In genomic region chr1:57378564-57378963, GRCh38 we compare ENCODE assay signal across 24 cellular contexts. TPM values are rescaled to one million over a fixed set of nuclear protein-coding genes. Genes with fewer than 3 reads are reported as not detected.
DNase-seq lines count a peak whose midpoint lies in the region; ATAC-seq and TF ChIP-seq lines count a peak whose summit lies in the region.
"Had no signal": no experiment of that assay in that cellular context is flagged by ENCODE, and none has a peak within 500 bp of the region (broad histone marks: within the 10 kb centered on the region; RNA-seq: fewer than 3 reads in every experiment).

No MANE protein-coding gene starts in this region.

- peak overlapping the region in 7 of 11 experiments; percentile 20 to 78 (median 70); a peak in 10 of 22 replicates for H3K27ac ChIP-seq in BLaER1 treated with 17β-estradiol and CSF1 and Interleukin-3, amounts not matched to agents 10 nM and 100 nM
- no peak overlapping the region for H3K27ac ChIP-seq in mesendoderm (ENCODE audit: low read depth, low read length)

- peak overlapping the region in 9 of 11 experiments; percentile 44 to 91 (median 72); a peak in 18 of 22 replicates for H3K4me2 ChIP-seq in BLaER1 treated with 17β-estradiol and CSF1 and Interleukin-3, amounts not matched to agents 10 nM and 100 nM
- no peak overlapping the region for H3K4me2 ChIP-seq in mesendoderm (ENCODE audit: low read length)

- TF ChIP-seq POLR2A in erythroblast (IDR thresholded peaks at IDR 0.05; ENCODE audit: low read length): no peak

- no peak overlapping the region for H3K27ac Mint-ChIP-seq in WTC11
- H3K27ac Mint-ChIP-seq: CD14-positive monocyte; CD4-positive, alpha-beta memory T cell; CD4-positive, CD25-positive, alpha-beta regulatory T cell; CD8-positive, alpha-beta memory T cell had no signal

- peak overlapping the region; percentile 60 for H3K18ac ChIP-seq in mesendoderm (ENCODE audit: low read length)

- peaks cover 25% of the 10 kb centered on the region for H3K79me2 ChIP-seq in mesendoderm (ENCODE audit: control insufficient read depth, insufficient read depth, low read length)

- no peaks in the 10 kb centered on the region; a peak in 1 of 22 replicates for H3K36me3 ChIP-seq in BLaER1 treated with 17β-estradiol and CSF1 and Interleukin-3, amounts not matched to agents 10 nM and 100 nM
- H3K36me3 ChIP-seq in mesendoderm (ENCODE audit: control insufficient read depth, insufficient read depth, low read length): no peaks in the 10 kb centered on the region
- H3K36me3 ChIP-seq: BE2C had no signal

- H3K4me1 Mint-ChIP-seq in WTC11: peaks cover 22% of the 10 kb centered on the region
- H3K4me1 Mint-ChIP-seq: CD14-positive monocyte; CD4-positive, alpha-beta memory T cell; CD4-positive, CD25-positive, alpha-beta regulatory T cell; CD8-positive, alpha-beta memory T cell had no signal

- no peaks in the 10 kb centered on the region for H3K9me3 Mint-ChIP-seq in WTC11

- no peaks in the 10 kb centered on the region for H3K27me3 Mint-ChIP-seq in WTC11 (ENCODE audit: low read depth)
- H3K27me3 Mint-ChIP-seq: CD4-positive, alpha-beta memory T cell had no signal

- H4K5ac ChIP-seq in mesendoderm (ENCODE audit: low read length): no peak overlapping the region

- no peaks in the 10 kb centered on the region for H4K20me1 ChIP-seq in BLaER1 treated with 17β-estradiol and CSF1 and Interleukin-3, amounts not matched to agents 10 nM and 100 nM

- H4K8ac ChIP-seq in mesendoderm (ENCODE audit: low read depth, low read length): no peak overlapping the region

- H3K4me3 ChIP-seq in BLaER1 treated with 17β-estradiol and CSF1 and Interleukin-3, amounts not matched to agents 10 nM and 100 nM: no peak overlapping the region
- no peak overlapping the region for H3K4me3 ChIP-seq in mesendoderm (ENCODE audit: low read length)
- H3K4me3 ChIP-seq: GM12878 had no signal

- CTCF ChIA-PET in WTC11 (lab: Charles Lee): interaction anchor here (0.6 to 1.3 kb wide), 2 partner anchors 14 to 74 kb away, joined by 3 to 4 read pairs; no protein-coding TSS in a partner anchor

- peaks cover 24% of the 10 kb centered on the region for H3K79me1 ChIP-seq in mesendoderm (ENCODE audit: low read length)

- POLR2A ChIA-PET in WTC11 (lab: Charles Lee): no interaction called here

- ATAC-seq in HG03432 (IDR thresholded peaks at IDR 0.05; ENCODE audit: unreplicated experiment): no peak
- no peak for ATAC-seq in WTC11
- ATAC-seq: GM12878 had no signal

- H3K4me3 Mint-ChIP-seq in WTC11: no peak overlapping the region
- H3K4me3 Mint-ChIP-seq: CD14-positive monocyte; CD4-positive, alpha-beta memory T cell; CD4-positive, CD25-positive, alpha-beta regulatory T cell; CD8-positive, alpha-beta memory T cell had no signal

- no peak overlapping the region for H2BK120ac ChIP-seq in mesendoderm (ENCODE audit: low read depth, low read length)

- H2AK5ac ChIP-seq in mesendoderm (ENCODE audit: low read length): no peak overlapping the region

- H3K9me3 ChIP-seq in BLaER1 treated with 17β-estradiol and CSF1 and Interleukin-3, amounts not matched to agents 10 nM and 100 nM (replicated peaks in 1 of 11): no peaks in the 10 kb centered on the region
- H3K9me3 ChIP-seq: BE2C had no signal

- no peak overlapping the region for H2BK5ac ChIP-seq in mesendoderm (ENCODE audit: low read length)

- TF ChIP-seq CTCF in WTC11 (IDR thresholded peaks at IDR 0.05): no peak

- DNase-seq in NCI-H2171 (lab: John Stamatoyannopoulos, UW) (peak; percentile 25), cerebellar cortex (ENCODE audit: low spot score) (peak; percentile 54), mesendoderm (no peak), erythroblast (lab: John Stamatoyannopoulos, UW) (no peak), NCI-H128 (lab: John Stamatoyannopoulos, UW; ENCODE audit: unreplicated experiment) (no peak), WTC11 (ENCODE audit: low spot score) (no peak)
- DNase-seq: 8988T; ACHN; BE2C; CD4-positive, alpha-beta memory T cell; CD4-positive, CD25-positive, alpha-beta regulatory T cell; CD8-positive, alpha-beta memory T cell; COR-L47; DMS 273 treated with DMSO at 0.1 percent for 48 hours; DMS153; DMS53; DMS79; DND-41; EL had no signal

- no peak overlapping the region for H3K23ac ChIP-seq in mesendoderm (ENCODE audit: low read length)

- H2BK15ac ChIP-seq in mesendoderm (replicated peaks; ENCODE audit: low read depth): peak overlapping the region; percentile 96

- no CpG with 5 or more reads among the region's 2 CpGs for WGBS in mesendoderm (ENCODE audit: extremely low coverage, insufficient coverage, low lambda C conversion rate)

- no peak overlapping the region for H3K56ac ChIP-seq in mesendoderm (ENCODE audit: low read length)

- no peaks in the 10 kb centered on the region for H3K36me3 Mint-ChIP-seq in WTC11
- H3K36me3 Mint-ChIP-seq: CD14-positive monocyte; CD4-positive, alpha-beta memory T cell; CD4-positive, CD25-positive, alpha-beta regulatory T cell; CD8-positive, alpha-beta memory T cell had no signal

- H3K4me1 ChIP-seq in BLaER1 treated with 17β-estradiol and CSF1 and Interleukin-3, amounts not matched to agents 10 nM and 100 nM: peaks cover 15 to 38% (median 28%) of the 10 kb centered on the region in 10 experiments
- peaks cover 17% of the 10 kb centered on the region for H3K4me1 ChIP-seq in mesendoderm (ENCODE audit: control insufficient read depth, low read depth, low read length)
- H3K4me1 ChIP-seq: BE2C had no signal

- no peak overlapping the region for H3K4ac ChIP-seq in mesendoderm (ENCODE audit: low read depth, low read length)

- H3K9ac ChIP-seq in BLaER1 treated with 17β-estradiol and CSF1 and Interleukin-3, amounts not matched to agents 10 nM and 100 nM: peak overlapping the region in 3 of 11 experiments; percentile 20 to 52 (median 33); a peak in 3 of 22 replicates
- H3K9ac ChIP-seq in mesendoderm (ENCODE audit: low read length): no peak overlapping the region

- no peaks in the 10 kb centered on the region for H3K27me3 ChIP-seq in BLaER1 treated with 17β-estradiol and CSF1 and Interleukin-3, amounts not matched to agents 10 nM and 100 nM
- no peaks in the 10 kb centered on the region for H3K27me3 ChIP-seq in mesendoderm (ENCODE audit: insufficient read depth, low read length, poor library complexity)
- H3K27me3 ChIP-seq: BE2C had no signal

TF ChIP-seq in WTC11, 78 proteins besides CTCF, POLR2A, EP300 and RAD21 (continues in another document):
- TF ChIP-seq ESRRA (CRISPR knock-in tag; IDR thresholded peaks at IDR 0.05; ENCODE audit: borderline replicate concordance): no peak
- TF ChIP-seq NFATC4 (CRISPR knock-in tag; IDR thresholded peaks at IDR 0.05): no peak
- no peak for TF ChIP-seq PRRX2 (CRISPR knock-in tag; IDR thresholded peaks at IDR 0.05)
- TF ChIP-seq GRHL2 (CRISPR knock-in tag; IDR thresholded peaks at IDR 0.05; ENCODE audit: insufficient replicate concordance, severe bottlenecking): no peak
- TF ChIP-seq, protein P1, sequence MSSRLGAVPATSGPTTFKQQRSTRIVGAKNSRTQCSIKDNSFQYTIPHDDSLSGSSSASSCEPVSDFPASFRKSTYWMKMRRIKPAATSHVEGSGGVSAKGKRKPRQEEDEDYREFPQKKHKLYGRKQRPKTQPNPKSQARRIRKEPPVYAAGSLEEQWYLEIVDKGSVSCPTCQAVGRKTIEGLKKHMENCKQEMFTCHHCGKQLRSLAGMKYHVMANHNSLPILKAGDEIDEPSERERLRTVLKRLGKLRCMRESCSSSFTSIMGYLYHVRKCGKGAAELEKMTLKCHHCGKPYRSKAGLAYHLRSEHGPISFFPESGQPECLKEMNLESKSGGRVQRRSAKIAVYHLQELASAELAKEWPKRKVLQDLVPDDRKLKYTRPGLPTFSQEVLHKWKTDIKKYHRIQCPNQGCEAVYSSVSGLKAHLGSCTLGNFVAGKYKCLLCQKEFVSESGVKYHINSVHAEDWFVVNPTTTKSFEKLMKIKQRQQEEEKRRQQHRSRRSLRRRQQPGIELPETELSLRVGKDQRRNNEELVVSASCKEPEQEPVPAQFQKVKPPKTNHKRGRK (CRISPR knock-in tag; IDR thresholded peaks at IDR 0.05; ENCODE audit: borderline replicate concordance): no peak
- TF ChIP-seq, protein P2, sequence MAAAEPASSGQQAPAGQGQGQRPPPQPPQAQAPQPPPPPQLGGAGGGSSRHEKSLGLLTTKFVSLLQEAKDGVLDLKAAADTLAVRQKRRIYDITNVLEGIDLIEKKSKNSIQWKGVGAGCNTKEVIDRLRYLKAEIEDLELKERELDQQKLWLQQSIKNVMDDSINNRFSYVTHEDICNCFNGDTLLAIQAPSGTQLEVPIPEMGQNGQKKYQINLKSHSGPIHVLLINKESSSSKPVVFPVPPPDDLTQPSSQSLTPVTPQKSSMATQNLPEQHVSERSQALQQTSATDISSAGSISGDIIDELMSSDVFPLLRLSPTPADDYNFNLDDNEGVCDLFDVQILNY (CRISPR knock-in tag; IDR thresholded peaks at IDR 0.05): no peak
- TF ChIP-seq NFE2L1 (CRISPR knock-in tag; IDR thresholded peaks at IDR 0.05): no peak
- no peak for TF ChIP-seq AFF4 (CRISPR knock-in tag; IDR thresholded peaks at IDR 0.05; ENCODE audit: borderline replicate concordance)
- TF ChIP-seq TCF7 (CRISPR knock-in tag; IDR thresholded peaks at IDR 0.05; ENCODE audit: low read depth): no peak
- TF ChIP-seq ATF1 (CRISPR knock-in tag; IDR thresholded peaks at IDR 0.05): no peak

RNA-seq across cellular contexts. Expression of gene DAB1, which starts 45.3 kb away (rescaled TPM):
- polyA plus RNA-seq in mesendoderm (2013, experiment 1 of 2): 41.9 TPM
- 42.2 TPM for polyA plus RNA-seq in mesendoderm (2013, experiment 2 of 2)
- total RNA-seq in WTC11 (2021): 10.7 to 12.3 TPM (median 12.1 TPM) in 3 replicates
- total RNA-seq: Daoy had no signal
- polyA plus RNA-seq: CD14-positive monocyte had no signal

Comparison
In these comparisons a context has a peak if more than half of its experiments do, and no peak if none do; other contexts are left out.
1. DNase-seq: peak in NCI-H2171 (single experiment) and cerebellar cortex (single experiment); none in mesendoderm (single experiment), erythroblast (0 of 2), NCI-H128 (single experiment) and WTC11 (single experiment).